Comparison of ENCODE assay signal across 29 cellular contexts in the genomic region with DNA sequence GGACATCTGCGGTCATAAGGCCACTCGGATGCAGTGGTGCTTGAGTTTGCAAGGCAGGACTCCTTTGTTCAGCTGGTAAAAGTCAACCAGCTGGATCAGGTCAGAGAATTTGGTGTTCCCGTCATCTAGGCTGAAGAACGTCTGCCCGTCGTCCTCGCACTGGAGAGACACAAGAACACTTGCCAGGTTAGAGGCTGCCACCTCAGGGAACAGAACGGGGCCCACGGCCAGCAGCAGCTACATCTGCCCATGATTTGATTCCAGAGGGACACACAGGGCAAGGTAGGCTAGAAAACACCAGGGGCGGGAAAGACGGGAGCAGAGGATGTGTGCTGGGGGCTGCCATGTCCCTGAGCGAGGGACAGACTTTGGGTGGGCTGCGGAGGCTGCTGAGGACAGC. TPM values are rescaled to one million over a fixed set of nuclear protein-coding genes. Genes with fewer than 3 reads are reported as not detected.
"Had no signal": no experiment of that assay in that cellular context is flagged by ENCODE, and none has a peak within 500 bp of the region (broad histone marks: within the 10 kb centered on the region; RNA-seq: fewer than 3 reads in every experiment).

No MANE protein-coding gene starts in this region.

- H3K4me3 ChIP-seq: gastroesophageal sphincter, heart left ventricle, hepatocyte, left lung, prostate gland, skin epidermis, spleen, testis, tibial artery, upper lobe of left lung had no signal

- H3K36me3 Mint-ChIP-seq: stimulated activated memory B cell treated with anti-CD40 and anti-IgM and Interleukin-4, amounts not matched to agents 10 μg/mL and 1 μg/mL and 100 μg/mL, for 72 hours had no signal

- H3K27me3 ChIP-seq: gastroesophageal sphincter, heart left ventricle, hepatocyte, left lung, neutrophil, spleen, testis, tibial artery, upper lobe of left lung had no signal

- ATAC-seq: esophagus mucosa; gastroesophageal sphincter; heart left ventricle; left lung; naive thymus-derived CD4-positive, alpha-beta T cell; right cardiac atrium; stimulated activated memory B cell treated with anti-CD40 and anti-IgM and Interleukin-4, amounts not matched to agents 10 μg/mL and 1 μg/mL and 100 μg/mL, for 72 hours; stimulated activated naive CD8-positive, alpha-beta T cell treated with anti-CD3 and anti-CD28 coated beads, Interleukin-15, Interleukin-2, amounts not matched to agents 100 U/mL and 50 U/mL, for 24 hours had no signal

- H3K27ac ChIP-seq: epithelial cell of prostate, gastroesophageal sphincter, heart left ventricle, left lung, neutrophil, parathyroid adenoma, prostate gland, skin epidermis, spleen, testis, tibial artery, upper lobe of left lung had no signal

- H3K4me1 ChIP-seq: gastroesophageal sphincter, heart left ventricle, left lung, parathyroid adenoma, prostate gland, tibial artery, upper lobe of left lung had no signal

- H3K9ac ChIP-seq: parathyroid adenoma had no signal

- H3K36me3 ChIP-seq: prostate gland had no signal

- H3K27ac Mint-ChIP-seq: naive thymus-derived CD4-positive, alpha-beta T cell; stimulated activated memory B cell treated with anti-CD40 and anti-IgM and Interleukin-4, amounts not matched to agents 10 μg/mL and 1 μg/mL and 100 μg/mL, for 72 hours had no signal

- DNase-seq: cerebellar nuclear complex; cortex of kidney; foreskin fibroblast; heart left ventricle; kidney; mesendoderm; midbrain; naive thymus-derived CD4-positive, alpha-beta T cell; right cardiac atrium; spleen; stimulated activated CD4-positive, alpha-beta T cell treated with anti-CD3 and anti-CD28 coated beads, Interleukin-4, amount 100 ng/mL, for 4 hours; stimulated activated naive CD8-positive, alpha-beta T cell treated with anti-CD3 and anti-CD28 coated beads, Interleukin-15, Interleukin-2, amounts not matched to agents 100 U/mL and 50 U/mL, for 24 hours; substantia nigra; testis; tibial artery; upper lobe of left lung had no signal

- H3K9me3 ChIP-seq: gastroesophageal sphincter, heart left ventricle, left lung, neutrophil, prostate gland, spleen, testis, tibial artery, upper lobe of left lung had no signal

- H3K9me3 Mint-ChIP-seq: naive thymus-derived CD4-positive, alpha-beta T cell; nephron; stimulated activated memory B cell treated with anti-CD40 and anti-IgM and Interleukin-4, amounts not matched to agents 10 μg/mL and 1 μg/mL and 100 μg/mL, for 72 hours had no signal

- H2AFZ ChIP-seq: hepatocyte, parathyroid adenoma had no signal

- H3K4me2 ChIP-seq: hepatocyte had no signal

- H3K4me3 Mint-ChIP-seq: naive thymus-derived CD4-positive, alpha-beta T cell; nephron; stimulated activated memory B cell treated with anti-CD40 and anti-IgM and Interleukin-4, amounts not matched to agents 10 μg/mL and 1 μg/mL and 100 μg/mL, for 72 hours had no signal

- H3K4me1 Mint-ChIP-seq: nephron; stimulated activated memory B cell treated with anti-CD40 and anti-IgM and Interleukin-4, amounts not matched to agents 10 μg/mL and 1 μg/mL and 100 μg/mL, for 72 hours had no signal

RNA-seq across cellular contexts. Expression of a gene that starts 27.7 kb away (rescaled TPM):
- total RNA-seq: dermis microvascular lymphatic vessel endothelial cell; esophagus mucosa; gastroesophageal sphincter; heart left ventricle; lung microvascular endothelial cell; naive thymus-derived CD4-positive, alpha-beta T cell had no signal
- polyA plus RNA-seq: naive thymus-derived CD4-positive, alpha-beta T cell had no signal
